In the genomic region with DNA sequence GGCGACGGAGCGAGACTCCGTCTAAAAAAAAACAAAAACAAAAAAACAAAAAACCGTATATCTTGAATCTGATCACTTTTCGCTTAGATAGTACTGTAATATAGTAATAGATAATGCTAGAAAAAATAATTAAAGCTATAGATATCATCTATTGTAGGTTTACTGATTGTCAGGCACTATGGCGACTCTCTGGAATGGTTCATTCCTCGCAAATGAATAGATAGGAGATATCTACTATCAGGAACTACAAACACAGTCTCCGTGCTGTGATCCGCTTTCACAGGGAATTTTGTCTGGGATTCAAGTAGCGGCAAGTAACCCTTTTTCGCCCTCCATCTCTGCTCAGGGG, we compare ENCODE assay signal across 8 cellular contexts. TPM values are rescaled to one million over a fixed set of nuclear protein-coding genes. Genes with fewer than 3 reads are reported as not detected.
A peak's percentile ranks its signal among the peaks of the same experiment; 100 is the strongest.
DNase-seq lines count a peak whose midpoint lies in the region; ATAC-seq, FAIRE-seq and TF ChIP-seq lines count a peak whose summit lies in the region.

No MANE protein-coding gene starts in this region.

- H3K4me3 ChIP-seq in heart right ventricle (peak overlapping the region; percentile 57 to 96 (median 76)), bronchial epithelial cell (ENCODE audit: low read depth, low read length) (peak overlapping the region; percentile 75), mononuclear cell (ENCODE audit: low read length) (peak overlapping the region; percentile 93), aorta (ENCODE audit: low read length in 2 of 2) (peak overlapping the region; percentile 40 to 72)

- H3K9me3 ChIP-seq in heart right ventricle (no peaks in the 10 kb centered on the region), mononuclear cell (ENCODE audit: low read depth, low read length) (no peaks in the 10 kb centered on the region), aorta (ENCODE audit: control insufficient read depth, low read length) (no peaks in the 10 kb centered on the region)

- DNase-seq in heart right ventricle (no peak), left cardiac atrium (no peak), bronchial epithelial cell (ENCODE audit: low read depth) (no peak), aorta (no peak), NCI-H82 (lab: John Stamatoyannopoulos, UW) (no peak)

- 42% methylated on average over 12 of the region's 12 CpGs for WGBS in heart right ventricle, 2 donors
- WGBS in aorta, 2 donors, result 29 to 33% methylated on average over 12 of the region's 12 CpGs

- H3K27ac ChIP-seq in heart right ventricle (peak overlapping the region; percentile 81 to 98 (median 94)), aorta (ENCODE audit: low read depth in 1 of 2, low read length in 2 of 2) (peak overlapping the region; percentile 38 to 49)

- intact Hi-C loops in heart right ventricle (cut with DNase I), result loop anchor here in 7 of 10 donors (1.0 to 10.0 kb wide), 10 partner anchors 74 to 1614 kb away; partner anchors contain the start of genes RPP38 (in 5 of the 7), SUV39H2 (in 3 of the 7), ACBD7 (in 1 of the 7) and FAM171A1 (in 1 of the 7)
- intact Hi-C loops in left cardiac atrium (cut with DNase I), result loop anchor here in 1 of 2 donors (10.0 kb wide), 1 partner anchor 84 kb away; the partner anchor contains the start of gene SUV39H2
- intact Hi-C loops in aorta (cut with DNase I), result loop anchor here (1.0 to 10.0 kb wide), 3 partner anchors 138 to 209 kb away; partner anchors contain the start of genes NMT2 (in 1 of the 2) and RPP38 (in 1 of the 2)

- no peak for FAIRE-seq in bronchial epithelial cell (lab: Jason Lieb, UNC)

- H3K36me3 ChIP-seq in heart right ventricle (no peaks in the 10 kb centered on the region), bronchial epithelial cell (ENCODE audit: control insufficient read depth, insufficient read depth, low read length) (no peaks in the 10 kb centered on the region), aorta (ENCODE audit: control insufficient read depth in 1 of 2, insufficient read depth in 2 of 2, low read length in 1 of 2) (no peaks in the 10 kb centered on the region)

- H3K27me3 ChIP-seq in heart right ventricle (no peaks in the 10 kb centered on the region), bronchial epithelial cell (ENCODE audit: control insufficient read depth, insufficient read depth, low read length) (no peaks in the 10 kb centered on the region), mononuclear cell (ENCODE audit: insufficient read depth, low read length) (no peaks in the 10 kb centered on the region), aorta (ENCODE audit: control insufficient read depth in 1 of 2, insufficient read depth in 2 of 2, low read length in 1 of 2) (no peaks in the 10 kb centered on the region)

- TF ChIP-seq CTCF in heart right ventricle (IDR thresholded peaks at IDR 0.05), result no peak
- TF ChIP-seq CTCF in bronchial epithelial cell (IDR thresholded peaks at IDR 0.05; ENCODE audit: insufficient read depth, low read length, severe bottlenecking), result no peak

- H3K4me1 ChIP-seq in heart right ventricle, result peaks cover 0 to 18% (median 7%) of the 10 kb centered on the region in 9 donors
- H3K4me1 ChIP-seq in mononuclear cell (ENCODE audit: insufficient read depth, low read length), result peaks cover 23% of the 10 kb centered on the region
- H3K4me1 ChIP-seq in aorta (ENCODE audit: control insufficient read depth in 1 of 2, insufficient read depth in 2 of 2, low read length in 2 of 2), result no peaks in the 10 kb centered on the region

- ATAC-seq in heart right ventricle (no peak), left cardiac atrium (no peak), aorta (ENCODE audit: low FRiP score) (no peak), GM21423 (IDR thresholded peaks at IDR 0.05; ENCODE audit: unreplicated experiment) (no peak), HG02973 (IDR thresholded peaks at IDR 0.05; ENCODE audit: unreplicated experiment) (no peak)

RNA-seq across cellular contexts. Expression of gene MEIG1, which starts 0.3 kb away (rescaled TPM):
- total RNA-seq in heart right ventricle (under 1 TPM in 1 of 10 donors, not detected in 9; 0.53 TPM), left cardiac atrium (not detected), bronchial epithelial cell (not detected in 2 replicates), mononuclear cell (not detected), aorta (not detected)
- polyA plus RNA-seq in heart right ventricle (under 1 TPM in 1 of 2 donors, not detected in 1; 0.23 TPM), aorta (not detected)

RNA-seq across cellular contexts. Expression of gene DCLRE1C, which starts 5.0 kb away (rescaled TPM):
- total RNA-seq in heart right ventricle (1 to 10 TPM; 1.6 to 4.2 (median 3.8) TPM), left cardiac atrium (1 to 10 TPM; 3.9 to 5.4 TPM), bronchial epithelial cell (9.0 and 10.2 TPM in 2 replicates), mononuclear cell (15.2 TPM), aorta (10 to 100 TPM in 1 of 2 donors, 1 to 10 TPM in 1; 9.3 to 16.6 TPM)
- polyA plus RNA-seq in heart right ventricle (1 to 10 TPM; 1.9 to 3.0 TPM), aorta (1 to 10 TPM; 1.6 to 5.9 TPM)
